In the genomic region with DNA sequence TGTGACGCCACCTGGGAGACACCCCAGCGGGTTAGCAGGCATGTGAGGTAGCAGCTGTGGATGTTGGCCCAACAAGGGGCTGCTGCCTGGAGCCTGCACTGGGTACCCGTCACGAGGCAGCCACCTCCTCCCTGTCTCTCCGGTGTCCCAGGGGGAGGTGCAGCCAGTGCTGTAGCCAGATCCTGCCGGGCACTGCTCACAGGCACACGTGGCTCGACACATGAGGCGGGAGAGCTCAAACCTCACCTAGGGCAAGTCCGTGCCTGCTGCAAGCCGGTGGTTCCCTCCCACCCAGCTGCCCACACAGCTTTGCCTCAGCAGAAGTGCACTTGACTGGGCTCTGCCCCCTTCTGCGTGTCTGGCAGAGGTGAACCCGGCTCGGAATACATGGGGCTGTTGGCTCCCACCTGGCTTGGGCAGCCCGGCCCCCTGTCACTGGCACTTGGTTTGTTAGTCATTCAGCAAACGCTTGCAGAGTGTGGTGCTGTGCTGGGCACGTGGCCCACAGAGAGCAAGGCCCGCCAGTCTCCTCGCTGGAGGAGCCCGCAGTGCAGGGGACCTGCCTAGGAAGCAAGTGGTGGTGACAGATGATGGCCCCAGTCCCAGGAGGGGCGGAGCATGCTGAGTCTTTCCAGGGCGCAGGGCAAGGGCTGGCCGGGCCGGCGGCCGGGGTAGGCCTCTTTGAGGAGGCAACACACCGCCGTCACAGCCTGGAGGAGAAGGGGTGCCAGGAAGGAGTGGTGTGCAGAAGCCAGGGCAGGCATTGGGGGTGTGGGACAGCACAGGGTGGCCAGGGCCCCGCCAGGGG, we compare ENCODE assay signal across 9 cellular contexts. TPM values are rescaled to one million over a fixed set of nuclear protein-coding genes. Genes with fewer than 3 reads are reported as not detected.
A peak's percentile ranks its signal among the peaks of the same experiment; 100 is the strongest.
DNase-seq lines count a peak whose midpoint lies in the region; ATAC-seq and TF ChIP-seq lines count a peak whose summit lies in the region.
"Had no signal": no experiment of that assay in that cellular context is flagged by ENCODE, and none has a peak within 500 bp of the region (broad histone marks: within the 10 kb centered on the region; RNA-seq: fewer than 3 reads in every experiment).

No MANE protein-coding gene starts in this region.

- H3K36me3 Mint-ChIP-seq in neural progenitor cell: no peaks in the 10 kb centered on the region

- no peaks in the 10 kb centered on the region for H3K9me2 ChIP-seq in GM23248 (ENCODE audit: insufficient read depth)

- WGBS in GM23248 (ENCODE audit: low coverage in 1 of 2, low lambda C conversion rate in 2 of 2, missing lambda C conversion rate in 2 of 2), 2 experiments: 37 to 41% methylated on average over 28 to 29 of the region's 29 CpGs
- WGBS in prostate gland: 36% methylated on average over 28 of the region's 29 CpGs

- H3K27ac Mint-ChIP-seq in neural progenitor cell: no peak overlapping the region

- DNase-seq in GM23248 (peak; percentile 43), NCI-H524 treated with DMSO at 0.1 percent for 48 hours (lab: John Stamatoyannopoulos, UW) (peak; percentile 95), foreskin keratinocyte (peak; percentile 89 to 94), prostate gland (ENCODE audit: low spot score) (peak; percentile 92), Kasumi-1 (lab: John Stamatoyannopoulos, UW) (no peak), neural progenitor cell (ENCODE audit: low spot score) (no peak)
- DNase-seq: DND-41 had no signal

- H3K4me1 Mint-ChIP-seq in neural progenitor cell: peaks cover 25% of the 10 kb centered on the region

- intact Hi-C loops in prostate gland (cut with DNase I): no loop called here

- H3F3A ChIP-seq in GM23248 (ENCODE audit: insufficient read depth) (peaks cover 12% of the 10 kb centered on the region), neural progenitor cell (ENCODE audit: low read depth) (peaks cover 2% of the 10 kb centered on the region)

- H3K27me3 ChIP-seq in GM23248 (replicated peaks; ENCODE audit: insufficient read depth) (peaks cover 2% of the 10 kb centered on the region; the same call in 1 of the 2 replicates), foreskin keratinocyte (no peaks in the 10 kb centered on the region), prostate gland (replicated peaks; ENCODE audit: insufficient read depth) (no peaks in the 10 kb centered on the region), neural progenitor cell (no peaks in the 10 kb centered on the region)

- peaks cover 7% of the 10 kb centered on the region for H3K27me3 Mint-ChIP-seq in neural progenitor cell (ENCODE audit: insufficient read depth, low read depth)

- H3K4me1 ChIP-seq in GM23248 (ENCODE audit: insufficient read depth): peaks cover 14% of the 10 kb centered on the region
- peaks cover 18% of the 10 kb centered on the region for H3K4me1 ChIP-seq in foreskin keratinocyte
- peaks cover 9% of the 10 kb centered on the region for H3K4me1 ChIP-seq in prostate gland (replicated peaks)
- no peaks in the 10 kb centered on the region for H3K4me1 ChIP-seq in neural progenitor cell

- no peaks in the 10 kb centered on the region for H3K79me2 ChIP-seq in GM23248 (ENCODE audit: insufficient read depth)
- H3K79me2 ChIP-seq in neural progenitor cell (ENCODE audit: low read depth): no peaks in the 10 kb centered on the region

- TF ChIP-seq CTCF in foreskin keratinocyte (conservative IDR thresholded peaks at IDR 0.05): peak; percentile 33
- TF ChIP-seq CTCF in prostate gland (IDR thresholded peaks at IDR 0.05): peak in 1 of 4 experiments; percentile 9
- no peak for TF ChIP-seq CTCF in neural progenitor cell (IDR thresholded peaks at IDR 0.05)

- H4K20me1 ChIP-seq in GM23248 (ENCODE audit: insufficient read depth): no peaks in the 10 kb centered on the region
- no peaks in the 10 kb centered on the region for H4K20me1 ChIP-seq in neural progenitor cell (ENCODE audit: low read depth)

- H2AFZ ChIP-seq in GM23248 (no peak overlapping the region), neural progenitor cell (replicated peaks) (no peak overlapping the region)

- H3K9ac ChIP-seq in GM23248 (no peak overlapping the region), neural progenitor cell (no peak overlapping the region)

- H3K9me3 ChIP-seq in GM23248 (ENCODE audit: low read depth) (no peaks in the 10 kb centered on the region), prostate gland (no peaks in the 10 kb centered on the region), neural progenitor cell (ENCODE audit: low read depth) (no peaks in the 10 kb centered on the region)

- in situ Hi-C loops in GM23248 (cut with MboI): no loop called here

- no peaks in the 10 kb centered on the region for H3K36me3 ChIP-seq in GM23248 (ENCODE audit: low read depth)
- H3K36me3 ChIP-seq in prostate gland: no peaks in the 10 kb centered on the region
- H3K36me3 ChIP-seq in neural progenitor cell: no peaks in the 10 kb centered on the region

- H3K4me3 Mint-ChIP-seq in neural progenitor cell: no peak overlapping the region

- H3K27ac ChIP-seq in GM23248 (no peak overlapping the region), foreskin keratinocyte (peak overlapping the region; percentile 84), prostate gland (peak overlapping the region; percentile 54 to 71), neural progenitor cell (no peak overlapping the region)

- H3K4me3 ChIP-seq in GM23248: no peak overlapping the region
- no peak overlapping the region for H3K4me3 ChIP-seq in prostate gland
- H3K4me3 ChIP-seq in neural progenitor cell: no peak overlapping the region

- no peak overlapping the region for H3K4me2 ChIP-seq in GM23248 (ENCODE audit: unreplicated experiment)
- H3K4me2 ChIP-seq in neural progenitor cell: no peak overlapping the region

- peak; percentile 36 for TF ChIP-seq POLR2A in prostate gland (IDR thresholded peaks at IDR 0.05)

- H3K9me3 Mint-ChIP-seq in neural progenitor cell: no peaks in the 10 kb centered on the region

- ATAC-seq in foreskin keratinocyte: peak; percentile 89
- no peak for ATAC-seq in HG02840 (IDR thresholded peaks at IDR 0.05; ENCODE audit: low FRiP score, unreplicated experiment)
- ATAC-seq in HG02610 (IDR thresholded peaks at IDR 0.05; ENCODE audit: unreplicated experiment): no peak

RNA-seq across cellular contexts. Expression of a gene that starts 10.1 kb away (rescaled TPM):
- 6.5 and 9.9 TPM in 2 replicates for total RNA-seq in GM23248 (2014; rRNA removed; shearing (Covaris generic))
- polyA plus RNA-seq in GM23248 (2016; fragmentation: Nextera tagmentation; extraction: Ambion mirVana) (0.57 and 2.3 TPM in 2 replicates), foreskin keratinocyte (11.2 and 16.7 TPM in 2 replicates)
- total RNA-seq in foreskin keratinocyte (18.7 and 30.1 TPM in 2 replicates), prostate gland (10 to 100 TPM; 22.4 to 37.5 TPM), neural progenitor cell (ENCODE audit: low replicate concordance) (0.22 and 0.25 TPM in 2 replicates)

RNA-seq across cellular contexts. Expression of a gene that starts 30.3 kb away (rescaled TPM):
- total RNA-seq in GM23248 (2014; rRNA removed; shearing (Covaris generic)): not detected in 2 replicates
- not detected in 2 replicates for polyA plus RNA-seq in GM23248 (2016; fragmentation: Nextera tagmentation; extraction: Ambion mirVana)
- 0.39 and 0.85 TPM in 2 replicates for total RNA-seq in foreskin keratinocyte
- 0.33 and 0.49 TPM in 2 replicates for polyA plus RNA-seq in foreskin keratinocyte
- total RNA-seq in prostate gland: 1 to 10 TPM; 2.6 to 7.3 TPM
- total RNA-seq in neural progenitor cell (ENCODE audit: low replicate concordance): 0.24 and 1.2 TPM in 2 replicates

Comparison
In these comparisons a context has a peak if more than half of its experiments do, and no peak if none do; other contexts are left out.
1. DNase-seq: peak in GM23248 (single experiment), NCI-H524 treated with DMSO at 0.1 percent for 48 hours (single experiment), foreskin keratinocyte (2 of 2) and prostate gland (single experiment); none in Kasumi-1 (0 of 2) and neural progenitor cell (single experiment).
2. H3K27ac ChIP-seq: peak in foreskin keratinocyte (single experiment) and prostate gland (2 of 2); none in GM23248 (single experiment) and neural progenitor cell (single experiment).